ENCODE assay signal across 24 cellular contexts in genomic region chr10:10164845-10165244, GRCh38.
"Had no signal": no experiment of that assay in that cellular context is flagged by ENCODE, and none has a peak within 500 bp of the region (broad histone marks: within the 10 kb centered on the region; RNA-seq: fewer than 3 reads in every experiment).

No MANE protein-coding gene starts in this region.

- H3K4me1 Mint-ChIP-seq: immature natural killer cell; nephron; stimulated activated effector memory CD8-positive, alpha-beta T cell treated with anti-CD3 and anti-CD28 coated beads, Interleukin-12 subunit alpha, Interleukin-12 subunit beta, amount 100 ng/mL, for 72 hours had no signal

- H3K27me3 ChIP-seq: neutrophil, right lobe of liver, tibial artery, upper lobe of left lung, vagina had no signal

- H3K4me3 Mint-ChIP-seq: immature natural killer cell; nephron; stimulated activated effector memory CD8-positive, alpha-beta T cell treated with anti-CD3 and anti-CD28 coated beads, Interleukin-12 subunit alpha, Interleukin-12 subunit beta, amount 100 ng/mL, for 72 hours had no signal

- H3K4me1 ChIP-seq: left ventricle myocardium inferior, lower lobe of right lung, psoas muscle, right lobe of liver, tibial artery, upper lobe of left lung, vagina had no signal

- H3K4me3 ChIP-seq: coronary artery, left ventricle myocardium inferior, lower lobe of right lung, psoas muscle, right lobe of liver, tibial artery, upper lobe of left lung, vagina had no signal

- H3K27ac ChIP-seq: coronary artery, left ventricle myocardium inferior, lower lobe of right lung, neutrophil, psoas muscle, right lobe of liver, tibial artery, upper lobe of left lung, vagina had no signal

- H3K36me3 ChIP-seq: left ventricle myocardium inferior, lower lobe of right lung, neutrophil, right lobe of liver, tibial artery, upper lobe of left lung, vagina had no signal

- ATAC-seq: left cardiac atrium; lower lobe of right lung; psoas muscle; right lobe of liver; stimulated activated effector memory CD8-positive, alpha-beta T cell treated with anti-CD3 and anti-CD28 coated beads, Interleukin-12 subunit alpha, Interleukin-12 subunit beta, amount 100 ng/mL, for 72 hours; stimulated activated naive CD8-positive, alpha-beta T cell treated with anti-CD3 and anti-CD28 coated beads, Interleukin-15, Interleukin-2, amounts not matched to agents 100 U/mL and 50 U/mL, for 24 hours had no signal

- H3K9me3 ChIP-seq: lower lobe of right lung, neutrophil, psoas muscle, right lobe of liver, vagina had no signal

- DNase-seq: effector CD4-positive, alpha-beta T cell; foreskin melanocyte; head of caudate nucleus; hippocampal formation; immature natural killer cell; kidney; left cardiac atrium; left ventricle myocardium inferior; lower lobe of right lung; mesenchymal stem cell; midbrain; psoas muscle; retina; right lobe of liver; stimulated activated CD4-positive, alpha-beta T cell treated with anti-CD3 and anti-CD28 coated beads, Interleukin-4, amount 100 ng/mL, for 1 hour; stimulated activated CD8-positive, alpha-beta memory T cell treated with anti-CD3 and anti-CD28 coated beads, Interleukin-4, amount 100 ng/mL, for 48 hours; stimulated activated naive CD8-positive, alpha-beta T cell treated with anti-CD3 and anti-CD28 coated beads, Interleukin-15, Interleukin-2, amounts not matched to agents 100 U/mL and 50 U/mL, for 24 hours; tibial artery; upper lobe of left lung had no signal

- H3K36me3 Mint-ChIP-seq: stimulated activated effector memory CD8-positive, alpha-beta T cell treated with anti-CD3 and anti-CD28 coated beads, Interleukin-12 subunit alpha, Interleukin-12 subunit beta, amount 100 ng/mL, for 72 hours had no signal

- H3K27ac Mint-ChIP-seq: immature natural killer cell; nephron; stimulated activated effector memory CD8-positive, alpha-beta T cell treated with anti-CD3 and anti-CD28 coated beads, Interleukin-12 subunit alpha, Interleukin-12 subunit beta, amount 100 ng/mL, for 72 hours had no signal
